ENCODE assay signal across 17 cellular contexts in the genomic region with DNA sequence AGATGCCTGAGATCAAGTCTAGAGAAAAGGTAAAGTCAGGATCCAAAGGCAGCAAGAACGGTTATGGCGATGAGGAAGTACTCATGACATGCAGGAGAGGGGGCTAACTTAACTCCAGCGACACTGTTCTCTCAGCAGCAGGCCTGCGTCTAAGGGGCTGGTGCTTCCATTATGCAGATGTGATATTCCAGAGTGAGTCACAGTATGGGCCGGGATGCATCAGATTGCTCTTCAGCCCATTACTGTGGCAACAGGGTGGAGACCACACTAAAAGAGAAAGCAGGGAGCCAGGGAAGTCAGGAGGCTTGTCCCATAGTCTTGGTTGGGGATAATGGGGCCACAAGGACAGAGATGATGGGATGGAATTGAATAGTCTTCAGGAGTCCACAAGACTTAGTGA.
DNase-seq lines count a peak whose midpoint lies in the region; ATAC-seq and TF ChIP-seq lines count a peak whose summit lies in the region.
"Had no signal": no experiment of that assay in that cellular context is flagged by ENCODE, and none has a peak within 500 bp of the region (broad histone marks: within the 10 kb centered on the region; RNA-seq: fewer than 3 reads in every experiment).

No MANE protein-coding gene starts in this region.

- H3K79me2 ChIP-seq in GM23248 (ENCODE audit: insufficient read depth): no peaks in the 10 kb centered on the region

- H3K9me2 ChIP-seq in GM23248 (ENCODE audit: insufficient read depth): no peaks in the 10 kb centered on the region

- WGBS in GM23248 (ENCODE audit: low coverage in 1 of 2, low lambda C conversion rate in 2 of 2, missing lambda C conversion rate in 2 of 2), 2 experiments: 29% methylated on average over 5 of the region's 5 CpGs
- WGBS in endodermal cell (ENCODE audit: insufficient coverage in 1 of 2, insufficient read length in 1 of 2), 2 experiments: 73 to 83% methylated on average over 4 to 5 of the region's 5 CpGs

- H3K27me3 ChIP-seq in AG04450 (ENCODE audit: control insufficient read depth, insufficient read depth, low read length) (peaks cover 4% of the 10 kb centered on the region), GM23248 (replicated peaks; ENCODE audit: insufficient read depth) (no peaks in the 10 kb centered on the region; the same call in 1 of the 2 replicates), endodermal cell (ENCODE audit: control insufficient read depth, insufficient read depth, low read length, poor library complexity, severe bottlenecking) (no peaks in the 10 kb centered on the region), upper lobe of right lung (no peaks in the 10 kb centered on the region)

- H4K20me1 ChIP-seq in GM23248 (ENCODE audit: insufficient read depth): no peaks in the 10 kb centered on the region

- no peaks in the 10 kb centered on the region for H3F3A ChIP-seq in GM23248 (ENCODE audit: insufficient read depth)

- H3K27ac ChIP-seq in AG04450 (ENCODE audit: low read depth, low read length) (peak overlapping the region; percentile 21), GM23248 (no peak overlapping the region), endodermal cell (ENCODE audit: low read depth, low read length) (no peak overlapping the region), upper lobe of right lung (no peak overlapping the region)
- H3K27ac ChIP-seq: 22Rv1 had no signal

- peaks cover 4% of the 10 kb centered on the region for H3K9me3 Mint-ChIP-seq in endodermal cell

- DNase-seq in AG04450 (ENCODE audit: low read depth, low spot score) (no peak), GM23248 (peak; percentile 15), endodermal cell (peak; percentile 33), islet precursor cell (peak; percentile 63), upper lobe of right lung (no peak), GM19240 (ENCODE audit: insufficient read length, low spot score) (no peak), mucosa of descending colon (no peak)
- DNase-seq: C1 segment of cervical spinal cord; Calu3; CD4-positive, alpha-beta memory T cell; COR-L47; DMS53; DMS79 treated with DMSO at 0.1 percent for 48 hours; GOT3 had no signal

- peaks cover 2% of the 10 kb centered on the region for H3K36me3 Mint-ChIP-seq in endodermal cell (ENCODE audit: low read depth)
- H3K36me3 Mint-ChIP-seq: CD4-positive, alpha-beta memory T cell had no signal

- H3K4me1 Mint-ChIP-seq in endodermal cell: peaks cover 16% of the 10 kb centered on the region
- H3K4me1 Mint-ChIP-seq: CD4-positive, alpha-beta memory T cell had no signal

- H3K4me1 ChIP-seq in GM23248 (ENCODE audit: insufficient read depth) (no peaks in the 10 kb centered on the region), endodermal cell (ENCODE audit: control insufficient read depth, insufficient read depth, low read length) (peaks cover 8% of the 10 kb centered on the region), upper lobe of right lung (no peaks in the 10 kb centered on the region), mucosa of descending colon (ENCODE audit: low read depth) (no peaks in the 10 kb centered on the region)
- H3K4me1 ChIP-seq: HAP-1 had no signal

- CTCF ChIA-PET in AG04450 (lab: Charles Lee): no interaction called here

- H3K9me3 ChIP-seq in AG04450 (ENCODE audit: control insufficient read depth, insufficient read depth, low read length) (no peaks in the 10 kb centered on the region), GM23248 (ENCODE audit: low read depth) (no peaks in the 10 kb centered on the region), endodermal cell (ENCODE audit: control insufficient read depth, low read length) (no peaks in the 10 kb centered on the region), upper lobe of right lung (no peaks in the 10 kb centered on the region), mucosa of descending colon (no peaks in the 10 kb centered on the region)
- H3K9me3 ChIP-seq: HAP-1 had no signal

- ATAC-seq in upper lobe of right lung (no peak), HG03280 (IDR thresholded peaks at IDR 0.05; ENCODE audit: unreplicated experiment) (no peak), mucosa of descending colon (no peak)

- no peak overlapping the region for H3K4me2 ChIP-seq in GM23248 (ENCODE audit: unreplicated experiment)

- peaks cover 2% of the 10 kb centered on the region for H3K27me3 Mint-ChIP-seq in endodermal cell (ENCODE audit: insufficient read depth)

- intact Hi-C loops in upper lobe of right lung (cut with DNase I): no loop called here
- intact Hi-C loops in mucosa of descending colon (cut with DNase I, micrococcal nuclease): no loop called here

- POLR2A ChIA-PET in AG04450 (lab: Yijun Ruan, JAX): no interaction called here

- H3K27ac Mint-ChIP-seq in endodermal cell: no peak overlapping the region
- H3K27ac Mint-ChIP-seq: CD4-positive, alpha-beta memory T cell had no signal

- H3K9ac ChIP-seq in GM23248: no peak overlapping the region
- no peak overlapping the region for H3K9ac ChIP-seq in endodermal cell (ENCODE audit: extremely low read depth, low read length, poor library complexity, severe bottlenecking)

- H3K36me3 ChIP-seq in GM23248 (ENCODE audit: low read depth): no peaks in the 10 kb centered on the region
- H3K36me3 ChIP-seq in endodermal cell (ENCODE audit: control insufficient read depth, insufficient read depth, low read length): no peaks in the 10 kb centered on the region
- H3K36me3 ChIP-seq in upper lobe of right lung: no peaks in the 10 kb centered on the region
- no peaks in the 10 kb centered on the region for H3K36me3 ChIP-seq in mucosa of descending colon (ENCODE audit: low read depth)
- H3K36me3 ChIP-seq: HAP-1 had no signal

- no peak overlapping the region for H3K4me3 Mint-ChIP-seq in endodermal cell
- H3K4me3 Mint-ChIP-seq: CD4-positive, alpha-beta memory T cell had no signal

- in situ Hi-C loops in GM23248 (cut with MboI): no loop called here

- H2AFZ ChIP-seq in GM23248: no peak overlapping the region

- H3K4me3 ChIP-seq in AG04450 (ENCODE audit: low read depth, low read length): no peak overlapping the region
- H3K4me3 ChIP-seq in GM23248: no peak overlapping the region
- H3K4me3 ChIP-seq in endodermal cell (ENCODE audit: low read length): no peak overlapping the region
- H3K4me3 ChIP-seq in upper lobe of right lung: no peak overlapping the region
- H3K4me3 ChIP-seq in mucosa of descending colon: no peak overlapping the region
- H3K4me3 ChIP-seq: HAP-1 had no signal

- TF ChIP-seq CTCF in AG04450 (IDR thresholded peaks at IDR 0.05; ENCODE audit: low read depth, low read length) (no peak), endodermal cell (conservative IDR thresholded peaks at IDR 0.05) (peak; percentile 14), upper lobe of right lung (IDR thresholded peaks at IDR 0.05) (no peak), mucosa of descending colon (IDR thresholded peaks at IDR 0.05) (no peak)

Comparison
In these comparisons a context has a peak if more than half of its experiments do, and no peak if none do; other contexts are left out.
1. DNase-seq: peak in GM23248 (single experiment), endodermal cell (single experiment) and islet precursor cell (single experiment); none in AG04450 (single experiment), upper lobe of right lung (single experiment), GM19240 (single experiment) and mucosa of descending colon (0 of 3).